8 cellular contexts compared by ENCODE assay signal in the genomic region with DNA sequence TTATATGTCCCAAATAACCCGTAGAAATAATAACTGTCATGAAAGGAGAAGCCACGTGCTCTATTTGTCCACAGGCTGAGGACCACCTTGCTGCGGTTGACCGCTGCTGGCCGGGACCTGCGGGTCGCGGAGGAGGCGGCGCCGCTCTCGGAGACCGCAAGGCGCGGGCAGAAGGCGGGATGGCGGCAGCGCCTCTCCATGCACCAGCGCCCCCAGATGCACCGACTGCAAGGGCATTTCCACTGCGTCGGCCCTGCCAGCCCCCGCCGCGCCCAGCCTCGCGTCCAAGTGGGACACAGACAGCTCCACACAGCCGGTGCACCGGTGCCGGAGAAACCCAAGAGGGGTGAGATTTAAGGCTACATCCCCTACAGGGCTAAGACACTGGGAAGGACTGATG. TPM values are rescaled to one million over a fixed set of nuclear protein-coding genes. Genes with fewer than 3 reads are reported as not detected.
DNase-seq lines count a peak whose midpoint lies in the region; ATAC-seq and TF ChIP-seq lines count a peak whose summit lies in the region.

No MANE protein-coding gene starts in this region.

- H3K9me3 Mint-ChIP-seq in Caco-2 (ENCODE audit: unreplicated experiment) (no peaks in the 10 kb centered on the region), HFFc6 (no peaks in the 10 kb centered on the region)

- POLR2A ChIA-PET in Caco-2 (lab: Charles Lee), result no interaction called here

- peak in 1 of 2 experiments; percentile 51 for DNase-seq in Caco-2
- peak; percentile 55 for DNase-seq in NCI-H146 (lab: John Stamatoyannopoulos, UW)
- DNase-seq in activated naive CD4-positive, alpha-beta T cell treated with Interleukin-2 at 50 U/mL for 16 hours, result peak; percentile 29
- peak in 30 of 51 donors; percentile 1 to 43 (median 10) for DNase-seq in hypothalamus (lab: John Stamatoyannopoulos, UW)
- DNase-seq in stimulated activated CD4-positive, alpha-beta T cell treated with anti-CD3 and anti-CD28 coated beads, Interleukin-12 subunit alpha, Interleukin-12 subunit beta, amount 100 ng/mL, for 4 hours, result peak; percentile 15
- DNase-seq in HFFc6, result no peak

- H3K4me3 Mint-ChIP-seq in Caco-2 (ENCODE audit: unreplicated experiment), result peak overlapping the region; percentile 67
- H3K4me3 Mint-ChIP-seq in HFFc6, result no peak overlapping the region

- no peak for ATAC-seq in HG02852 (IDR thresholded peaks at IDR 0.05; ENCODE audit: unreplicated experiment)
- no peak for ATAC-seq in GM18520 (IDR thresholded peaks at IDR 0.05; ENCODE audit: unreplicated experiment)

- CTCF ChIA-PET in Caco-2 (lab: Charles Lee), result no interaction called here

- H3K36me3 Mint-ChIP-seq in Caco-2 (ENCODE audit: insufficient read depth, unreplicated experiment) (no peaks in the 10 kb centered on the region), HFFc6 (ENCODE audit: low read depth) (no peaks in the 10 kb centered on the region)

- BruUV-seq in Caco-2 (replicated peaks; lab: Mats Ljungman, UMichigan), result no TSS peak

- TF ChIP-seq CTCF in Caco-2 (IDR thresholded peaks at IDR 0.05; ENCODE audit: insufficient read depth in 1 of 2, low read depth in 1 of 2, low read length in 1 of 2, severe bottlenecking in 1 of 2, unreplicated experiment in 1 of 2), result peak in 1 of 2 experiments; percentile 35
- no peak for TF ChIP-seq CTCF in HFFc6 (IDR thresholded peaks at IDR 0.05)

- H3K27ac Mint-ChIP-seq in Caco-2 (ENCODE audit: unreplicated experiment), result no peak overlapping the region
- H3K27ac Mint-ChIP-seq in HFFc6, result no peak overlapping the region

- peak overlapping the region; percentile 25 for H3K4me3 ChIP-seq in Caco-2 (ENCODE audit: low read depth, low read length)

- H3K27me3 ChIP-seq in Caco-2 (replicated peaks; ENCODE audit: control insufficient read depth, insufficient read depth, low read length), result no peaks in the 10 kb centered on the region

- intact Hi-C loops in Caco-2 (cut with micrococcal nuclease; ENCODE audit: unreplicated experiment), result no loop called here

- no peaks in the 10 kb centered on the region for H3K27me3 Mint-ChIP-seq in Caco-2 (ENCODE audit: insufficient read depth, unreplicated experiment)
- peaks cover 20% of the 10 kb centered on the region for H3K27me3 Mint-ChIP-seq in HFFc6 (ENCODE audit: insufficient read depth)

- H3K4me1 ChIP-seq in Caco-2, result no peaks in the 10 kb centered on the region; the same call in 1 of the 2 replicates

- H3K9me3 ChIP-seq in Caco-2, result no peaks in the 10 kb centered on the region

- H3K4me1 Mint-ChIP-seq in Caco-2 (ENCODE audit: low read depth, unreplicated experiment) (no peaks in the 10 kb centered on the region), HFFc6 (ENCODE audit: low read depth) (no peaks in the 10 kb centered on the region)

- H3K36me3 ChIP-seq in Caco-2 (ENCODE audit: control insufficient read depth, insufficient read depth, low read length), result no peaks in the 10 kb centered on the region

RNA-seq across cellular contexts. Expression of a gene that starts 21.0 kb away (rescaled TPM):
- 0.12 TPM in 1 of 2 replicates, not detected in the other for total RNA-seq in Caco-2 (2022)
- total RNA-seq in HFFc6 (2021; fragmentation: NEBNext Ultra II Directional; extraction: Animal tissue kit (Norgen Biotek cat#: 25700)), result not detected

RNA-seq across cellular contexts. Expression of a gene that starts 31.6 kb away (rescaled TPM):
- total RNA-seq in Caco-2 (2022), result 512 and 536 TPM in 2 replicates
- total RNA-seq in HFFc6 (2021; fragmentation: NEBNext Ultra II Directional; extraction: Animal tissue kit (Norgen Biotek cat#: 25700)), result 100 to 1,000 TPM; 528 to 684 (median 604) TPM
